Comparison of ENCODE assay signal across 15 cellular contexts in the genomic region with DNA sequence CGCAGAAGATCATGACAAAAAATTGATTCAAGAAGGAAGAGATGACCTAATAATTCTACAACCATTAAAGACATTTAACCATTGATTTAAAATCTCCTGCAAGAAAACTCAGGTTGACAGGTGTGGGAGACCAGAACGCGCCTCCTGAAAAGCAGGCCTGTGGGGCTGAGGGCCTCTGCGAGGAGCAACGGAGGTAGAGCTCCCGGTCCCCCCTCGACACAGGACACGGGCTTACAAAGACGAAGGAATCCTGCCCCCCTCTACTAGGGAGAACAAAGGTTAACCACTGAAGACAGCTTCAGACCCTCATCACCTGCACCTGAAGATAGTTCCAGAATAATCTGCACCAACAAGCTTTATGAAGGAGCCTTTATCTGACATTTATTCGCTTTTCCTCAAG. TPM values are rescaled to one million over a fixed set of nuclear protein-coding genes. Genes with fewer than 3 reads are reported as not detected.
DNase-seq lines count a peak whose midpoint lies in the region; ATAC-seq and TF ChIP-seq lines count a peak whose summit lies in the region.
"Had no signal": no experiment of that assay in that cellular context is flagged by ENCODE, and none has a peak within 500 bp of the region (broad histone marks: within the 10 kb centered on the region; RNA-seq: fewer than 3 reads in every experiment).

No MANE protein-coding gene starts in this region.

- no peaks in the 10 kb centered on the region for H3K9me3 ChIP-seq in left ventricle myocardium inferior (replicated peaks)
- no peaks in the 10 kb centered on the region for H3K9me3 ChIP-seq in vagina
- H3K9me3 ChIP-seq: A549 had no signal

- no peak for DNase-seq in left ventricle myocardium inferior
- no peak for DNase-seq in left ventricle myocardium superior
- DNase-seq in foreskin keratinocyte = no peak
- DNase-seq in vagina (ENCODE audit: extremely low spot score in 2 of 2) = no peak
- DNase-seq in anterior cingulate cortex (lab: John Stamatoyannopoulos, UW) = no peak
- DNase-seq in pons (ENCODE audit: low spot score) = no peak
- DNase-seq: activated CD4-positive, alpha-beta T cell treated with anti-CD3 and anti-CD28 coated beads for 1 hour; activated naive CD4-positive, alpha-beta T cell treated with anti-CD3 and anti-CD28 coated beads for 36 hours; KBM-7; NCI-H1417; SHP77 treated with DMSO at 0.1 percent for 48 hours; substantia nigra had no signal

- H3K4me3 ChIP-seq in left ventricle myocardium inferior (no peak overlapping the region), rectal smooth muscle tissue (ENCODE audit: low read length) (no peak overlapping the region), vagina (no peak overlapping the region)
- H3K4me3 ChIP-seq: A549 had no signal

- no peak for ATAC-seq in left ventricle myocardium superior
- peak; percentile 8 for ATAC-seq in foreskin keratinocyte
- ATAC-seq in HG02970 (IDR thresholded peaks at IDR 0.05; ENCODE audit: low FRiP score, unreplicated experiment) = no peak
- ATAC-seq: A549 had no signal

- peak overlapping the region; percentile 51 for H3K27ac ChIP-seq in left ventricle myocardium inferior (replicated peaks)
- H3K27ac ChIP-seq in foreskin keratinocyte = no peak overlapping the region
- peak overlapping the region; percentile 80 for H3K27ac ChIP-seq in rectal smooth muscle tissue (ENCODE audit: low read depth, low read length)
- peak overlapping the region; percentile 82 for H3K27ac ChIP-seq in vagina
- H3K27ac ChIP-seq: A549 had no signal

- H3K9ac ChIP-seq in rectal smooth muscle tissue (ENCODE audit: low read length) = no peak overlapping the region

- TF ChIP-seq CTCF in left ventricle myocardium inferior (IDR thresholded peaks at IDR 0.05; ENCODE audit: borderline replicate concordance) (no peak), foreskin keratinocyte (conservative IDR thresholded peaks at IDR 0.05) (no peak), vagina (IDR thresholded peaks at IDR 0.05) (no peak)

- no peak for TF ChIP-seq POLR2A in vagina (IDR thresholded peaks at IDR 0.05)

- no peaks in the 10 kb centered on the region for H3K4me1 ChIP-seq in left ventricle myocardium inferior
- peaks cover 12% of the 10 kb centered on the region for H3K4me1 ChIP-seq in foreskin keratinocyte
- no peaks in the 10 kb centered on the region for H3K4me1 ChIP-seq in rectal smooth muscle tissue (ENCODE audit: control insufficient read depth, insufficient read depth, low read length)
- peaks cover 19% of the 10 kb centered on the region for H3K4me1 ChIP-seq in vagina
- H3K4me1 ChIP-seq: A549 had no signal

- H3K36me3 ChIP-seq in left ventricle myocardium inferior = no peaks in the 10 kb centered on the region
- no peaks in the 10 kb centered on the region for H3K36me3 ChIP-seq in rectal smooth muscle tissue (ENCODE audit: control insufficient read depth, insufficient read depth, low read length)
- H3K36me3 ChIP-seq in vagina = no peaks in the 10 kb centered on the region

- peaks cover 17% of the 10 kb centered on the region for H3K27me3 ChIP-seq in left ventricle myocardium inferior (ENCODE audit: low read depth)
- H3K27me3 ChIP-seq in foreskin keratinocyte = no peaks in the 10 kb centered on the region
- H3K27me3 ChIP-seq in rectal smooth muscle tissue (ENCODE audit: control insufficient read depth, insufficient read depth, low read length) = no peaks in the 10 kb centered on the region
- H3K27me3 ChIP-seq in vagina = no peaks in the 10 kb centered on the region

- intact Hi-C loops in left ventricle myocardium inferior (cut with micrococcal nuclease) = no loop called here
- intact Hi-C loops in left ventricle myocardium superior (cut with micrococcal nuclease) = no loop called here
- intact Hi-C loops in vagina (cut with DNase I) = no loop called here

RNA-seq across cellular contexts. Expression of a gene that starts 55.9 kb away (rescaled TPM):
- total RNA-seq in left ventricle myocardium inferior = 105 TPM
- total RNA-seq in left ventricle myocardium superior = 108 TPM
- 16.2 and 16.7 TPM in 2 replicates for total RNA-seq in foreskin keratinocyte
- polyA plus RNA-seq in foreskin keratinocyte = 8.8 and 10.6 TPM in 2 replicates
- 24.3 TPM for total RNA-seq in vagina
